In the genomic region with DNA sequence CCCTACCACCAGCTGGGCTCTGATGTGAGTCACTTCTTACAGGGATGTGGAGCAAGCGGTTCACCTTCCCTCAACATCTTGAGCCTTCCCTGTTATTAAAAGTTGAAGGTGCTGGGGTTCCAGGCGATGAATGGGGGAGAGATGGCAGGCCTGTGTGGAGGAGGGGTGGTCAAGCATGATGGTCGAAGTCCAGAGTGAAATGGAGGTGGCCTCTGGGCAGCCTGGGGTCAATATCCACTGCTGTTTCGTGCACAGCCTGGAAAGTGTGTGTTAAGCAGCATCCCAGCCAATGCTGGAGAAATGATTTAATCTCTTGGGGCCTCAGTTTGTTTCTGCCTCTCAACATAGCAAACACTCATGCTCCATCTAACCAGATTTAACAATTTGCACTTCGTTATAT, we compare ENCODE assay signal across 2 cellular contexts.
TF ChIP-seq lines count a peak whose summit lies in the region.

No MANE protein-coding gene starts in this region.

TF ChIP-seq in IMR-90, 13 proteins besides CTCF, POLR2A, EP300 and RAD21 (continued from another document):
- no peak for TF ChIP-seq SMC3 (IDR thresholded peaks at IDR 0.05; ENCODE audit: low read depth, low read length)
- TF ChIP-seq MAZ (IDR thresholded peaks at IDR 0.05; ENCODE audit: borderline replicate concordance, low read depth, low read length) = no peak
- no peak for TF ChIP-seq NFE2L2 (IDR thresholded peaks at IDR 0.05; ENCODE audit: low read depth, low read length)
- TF ChIP-seq USF2 (IDR thresholded peaks at IDR 0.05; ENCODE audit: low read depth, low read length) = no peak
- TF ChIP-seq MAFK (IDR thresholded peaks at IDR 0.05; ENCODE audit: low read depth, low read length) = no peak
- no peak for TF ChIP-seq RCOR1 (IDR thresholded peaks at IDR 0.05; ENCODE audit: insufficient replicate concordance, low read length)
- no peak for TF ChIP-seq ELK1 (IDR thresholded peaks at IDR 0.05; ENCODE audit: borderline replicate concordance, low read depth, low read length)
- TF ChIP-seq RFX5 (IDR thresholded peaks at IDR 0.05; ENCODE audit: low read depth, low read length) = no peak
TF ChIP-seq in IMR-90: peak in this region for 0.

TF ChIP-seq in liver, 16 proteins besides CTCF, POLR2A, EP300 and RAD21 (continued from another document):
- TF ChIP-seq TAF1 (conservative IDR thresholded peaks at IDR 0.05) = no peak
- TF ChIP-seq HNF4G (IDR thresholded peaks at IDR 0.05) = peak; percentile 77
- peak; percentile 67 for TF ChIP-seq YY1 (IDR thresholded peaks at IDR 0.05)
- TF ChIP-seq ATF3 (IDR thresholded peaks at IDR 0.05) = no peak
- TF ChIP-seq, protein P1, sequence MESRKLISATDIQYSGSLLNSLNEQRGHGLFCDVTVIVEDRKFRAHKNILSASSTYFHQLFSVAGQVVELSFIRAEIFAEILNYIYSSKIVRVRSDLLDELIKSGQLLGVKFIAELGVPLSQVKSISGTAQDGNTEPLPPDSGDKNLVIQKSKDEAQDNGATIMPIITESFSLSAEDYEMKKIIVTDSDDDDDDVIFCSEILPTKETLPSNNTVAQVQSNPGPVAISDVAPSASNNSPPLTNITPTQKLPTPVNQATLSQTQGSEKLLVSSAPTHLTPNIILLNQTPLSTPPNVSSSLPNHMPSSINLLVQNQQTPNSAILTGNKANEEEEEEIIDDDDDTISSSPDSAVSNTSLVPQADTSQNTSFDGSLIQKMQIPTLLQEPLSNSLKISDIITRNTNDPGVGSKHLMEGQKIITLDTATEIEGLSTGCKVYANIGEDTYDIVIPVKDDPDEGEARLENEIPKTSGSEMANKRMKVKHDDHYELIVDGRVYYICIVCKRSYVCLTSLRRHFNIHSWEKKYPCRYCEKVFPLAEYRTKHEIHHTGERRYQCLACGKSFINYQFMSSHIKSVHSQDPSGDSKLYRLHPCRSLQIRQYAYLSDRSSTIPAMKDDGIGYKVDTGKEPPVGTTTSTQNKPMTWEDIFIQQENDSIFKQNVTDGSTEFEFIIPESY (IDR thresholded peaks at IDR 0.05) = no peak
- peak; percentile 76 to 79 for TF ChIP-seq RXRA (IDR thresholded peaks at IDR 0.05)
- TF ChIP-seq, protein P2, sequence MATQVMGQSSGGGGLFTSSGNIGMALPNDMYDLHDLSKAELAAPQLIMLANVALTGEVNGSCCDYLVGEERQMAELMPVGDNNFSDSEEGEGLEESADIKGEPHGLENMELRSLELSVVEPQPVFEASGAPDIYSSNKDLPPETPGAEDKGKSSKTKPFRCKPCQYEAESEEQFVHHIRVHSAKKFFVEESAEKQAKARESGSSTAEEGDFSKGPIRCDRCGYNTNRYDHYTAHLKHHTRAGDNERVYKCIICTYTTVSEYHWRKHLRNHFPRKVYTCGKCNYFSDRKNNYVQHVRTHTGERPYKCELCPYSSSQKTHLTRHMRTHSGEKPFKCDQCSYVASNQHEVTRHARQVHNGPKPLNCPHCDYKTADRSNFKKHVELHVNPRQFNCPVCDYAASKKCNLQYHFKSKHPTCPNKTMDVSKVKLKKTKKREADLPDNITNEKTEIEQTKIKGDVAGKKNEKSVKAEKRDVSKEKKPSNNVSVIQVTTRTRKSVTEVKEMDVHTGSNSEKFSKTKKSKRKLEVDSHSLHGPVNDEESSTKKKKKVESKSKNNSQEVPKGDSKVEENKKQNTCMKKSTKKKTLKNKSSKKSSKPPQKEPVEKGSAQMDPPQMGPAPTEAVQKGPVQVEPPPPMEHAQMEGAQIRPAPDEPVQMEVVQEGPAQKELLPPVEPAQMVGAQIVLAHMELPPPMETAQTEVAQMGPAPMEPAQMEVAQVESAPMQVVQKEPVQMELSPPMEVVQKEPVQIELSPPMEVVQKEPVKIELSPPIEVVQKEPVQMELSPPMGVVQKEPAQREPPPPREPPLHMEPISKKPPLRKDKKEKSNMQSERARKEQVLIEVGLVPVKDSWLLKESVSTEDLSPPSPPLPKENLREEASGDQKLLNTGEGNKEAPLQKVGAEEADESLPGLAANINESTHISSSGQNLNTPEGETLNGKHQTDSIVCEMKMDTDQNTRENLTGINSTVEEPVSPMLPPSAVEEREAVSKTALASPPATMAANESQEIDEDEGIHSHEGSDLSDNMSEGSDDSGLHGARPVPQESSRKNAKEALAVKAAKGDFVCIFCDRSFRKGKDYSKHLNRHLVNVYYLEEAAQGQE (IDR thresholded peaks at IDR 0.05) = peak; percentile 45
- TF ChIP-seq SP1 (IDR thresholded peaks at IDR 0.05) = peak; percentile 81
